27 cellular contexts compared by ENCODE assay signal in the genomic region with DNA sequence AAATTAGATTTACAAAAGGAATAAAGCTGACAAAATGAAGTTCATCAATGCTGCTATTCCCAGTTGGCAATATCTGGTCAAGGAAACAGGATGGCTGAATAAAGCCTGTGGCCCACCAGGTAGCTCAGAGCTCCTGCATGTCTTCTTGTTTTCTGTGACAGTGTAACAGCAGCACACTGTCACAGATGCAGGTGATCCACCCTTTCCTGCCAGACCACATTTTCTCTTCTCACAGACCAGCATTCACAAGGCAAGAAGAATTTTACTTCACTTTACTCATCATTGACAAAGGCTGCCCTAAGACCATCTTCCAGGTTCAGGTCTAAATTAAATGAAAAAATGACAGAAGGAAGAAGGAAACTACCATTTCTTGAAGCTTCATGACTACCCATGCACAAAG.
"Had no signal": no experiment of that assay in that cellular context is flagged by ENCODE, and none has a peak within 500 bp of the region (broad histone marks: within the 10 kb centered on the region; RNA-seq: fewer than 3 reads in every experiment).

No MANE protein-coding gene starts in this region.

- H3K4me3 ChIP-seq: ascending aorta, breast epithelium, cardiac muscle cell, colonic mucosa, esophagus muscularis mucosa, gastrocnemius medialis had no signal

- H3K9me3 ChIP-seq: ascending aorta, breast epithelium, colonic mucosa, esophagus muscularis mucosa, gastrocnemius medialis had no signal

- H3K27me3 Mint-ChIP-seq: activated CD4-positive, alpha-beta memory T cell treated with anti-CD3 and anti-CD28 coated beads, Interleukin-2, amount 10 ng/mL, durations not matched to agents 7 days and 5 days; activated CD4-positive, alpha-beta T cell treated with anti-CD3 and anti-CD28 coated beads, Interleukin-2, amount 10 ng/mL, durations not matched to agents 7 days and 5 days; activated naive CD4-positive, alpha-beta T cell treated with anti-CD3 and anti-CD28 coated beads, Interleukin-2, amount 10 ng/mL, durations not matched to agents 7 days and 5 days; activated naive CD8-positive, alpha-beta T cell treated with anti-CD3 and anti-CD28 coated beads, Interleukin-2, amount 10 ng/mL, durations not matched to agents 7 days and 5 days; activated T-cell treated with anti-CD3 and anti-CD28 coated beads, Interleukin-2, amount 50 U/mL, for 24 hours; brain had no signal

- H3K27ac Mint-ChIP-seq: activated CD4-positive, alpha-beta memory T cell treated with anti-CD3 and anti-CD28 coated beads, Interleukin-2, amount 10 ng/mL, durations not matched to agents 7 days and 5 days; activated CD4-positive, alpha-beta T cell treated with anti-CD3 and anti-CD28 coated beads, Interleukin-2, amount 10 ng/mL, durations not matched to agents 7 days and 5 days; activated naive CD4-positive, alpha-beta T cell treated with anti-CD3 and anti-CD28 coated beads, Interleukin-2, amount 10 ng/mL, durations not matched to agents 7 days and 5 days; activated naive CD4-positive, alpha-beta T cell treated with anti-CD3 and anti-CD28 coated beads, Interleukin-2, amount 50 U/mL, for 72 hours; activated naive CD8-positive, alpha-beta T cell treated with anti-CD3 and anti-CD28 coated beads, Interleukin-2, amount 10 ng/mL, durations not matched to agents 7 days and 5 days; activated T-cell treated with anti-CD3 and anti-CD28 coated beads, Interleukin-2, amount 50 U/mL, for 24 hours; activated T-cell treated with anti-CD3 and anti-CD28 coated beads, Interleukin-2, amount 50 U/mL, for 72 hours; brain; endodermal cell had no signal

- DNase-seq: activated CD4-positive, alpha-beta memory T cell treated with anti-CD3 and anti-CD28 coated beads, Interleukin-2, amount 10 ng/mL, durations not matched to agents 7 days and 5 days; activated CD4-positive, alpha-beta T cell treated with anti-CD3 and anti-CD28 coated beads for 1 hour; activated CD4-positive, alpha-beta T cell treated with anti-CD3 and anti-CD28 coated beads for 4 hours; activated CD4-positive, alpha-beta T cell treated with anti-CD3 and anti-CD28 coated beads, Interleukin-2, amount 10 ng/mL, durations not matched to agents 7 days and 5 days; activated CD4-positive, alpha-beta T cell treated with anti-CD3 and anti-CD28 coated beads, Interleukin-2, amount 50 U/mL, for 4 hours; activated CD8-positive, alpha-beta memory T cell treated with anti-CD3 and anti-CD28 coated beads, Interleukin-2, amount 50 U/mL, for 48 hours; activated gamma-delta T cell; activated naive CD4-positive, alpha-beta T cell; activated naive CD4-positive, alpha-beta T cell treated with anti-CD3 and anti-CD28 coated beads, Interleukin-2, amount 10 ng/mL, durations not matched to agents 7 days and 5 days; activated naive CD8-positive, alpha-beta T cell treated with anti-CD3 and anti-CD28 coated beads, Interleukin-2, amount 10 ng/mL, durations not matched to agents 7 days and 5 days; activated T-cell treated with anti-CD3 and anti-CD28 coated beads for 4 hours; activated T-cell treated with anti-CD3 and anti-CD28 coated beads, Interleukin-2, amount 50 U/mL, for 24 hours; activated T-cell treated with anti-CD3 and anti-CD28 coated beads, Interleukin-2, amount 50 U/mL, for 72 hours; central memory CD4-positive, alpha-beta T cell; cerebellar nuclear complex; colonic mucosa; effector CD8-positive, alpha-beta T cell; endodermal cell; foreskin keratinocyte; gastrocnemius medialis; T-helper 2 cell had no signal

- H3K4me3 Mint-ChIP-seq: activated CD4-positive, alpha-beta memory T cell treated with anti-CD3 and anti-CD28 coated beads, Interleukin-2, amount 10 ng/mL, durations not matched to agents 7 days and 5 days; activated CD4-positive, alpha-beta T cell treated with anti-CD3 and anti-CD28 coated beads, Interleukin-2, amount 10 ng/mL, durations not matched to agents 7 days and 5 days; activated naive CD4-positive, alpha-beta T cell treated with anti-CD3 and anti-CD28 coated beads, Interleukin-2, amount 10 ng/mL, durations not matched to agents 7 days and 5 days; activated naive CD8-positive, alpha-beta T cell treated with anti-CD3 and anti-CD28 coated beads, Interleukin-2, amount 10 ng/mL, durations not matched to agents 7 days and 5 days; activated T-cell treated with anti-CD3 and anti-CD28 coated beads, Interleukin-2, amount 50 U/mL, for 24 hours; activated T-cell treated with anti-CD3 and anti-CD28 coated beads, Interleukin-2, amount 50 U/mL, for 72 hours; brain; endodermal cell had no signal

- H3K27me3 ChIP-seq: ascending aorta, breast epithelium, cardiac muscle cell, colonic mucosa, esophagus muscularis mucosa, foreskin keratinocyte, gastrocnemius medialis had no signal

- H3K4me1 ChIP-seq: ascending aorta, breast epithelium, colonic mucosa, esophagus muscularis mucosa, gastrocnemius medialis had no signal

- ATAC-seq: activated naive CD4-positive, alpha-beta T cell treated with anti-CD3 and anti-CD28 coated beads, Interleukin-2, amount 50 U/mL, for 72 hours; activated T-cell treated with anti-CD3 and anti-CD28 coated beads, Interleukin-2, amount 50 U/mL, for 72 hours; foreskin keratinocyte; gastrocnemius medialis had no signal

- H3K36me3 ChIP-seq: ascending aorta, breast epithelium, cardiac muscle cell, colonic mucosa, esophagus muscularis mucosa, gastrocnemius medialis had no signal

- H3K9me3 Mint-ChIP-seq: activated CD4-positive, alpha-beta memory T cell treated with anti-CD3 and anti-CD28 coated beads, Interleukin-2, amount 10 ng/mL, durations not matched to agents 7 days and 5 days; activated CD4-positive, alpha-beta T cell treated with anti-CD3 and anti-CD28 coated beads, Interleukin-2, amount 10 ng/mL, durations not matched to agents 7 days and 5 days; activated naive CD4-positive, alpha-beta T cell treated with anti-CD3 and anti-CD28 coated beads, Interleukin-2, amount 10 ng/mL, durations not matched to agents 7 days and 5 days; activated naive CD4-positive, alpha-beta T cell treated with anti-CD3 and anti-CD28 coated beads, Interleukin-2, amount 50 U/mL, for 72 hours; activated naive CD8-positive, alpha-beta T cell treated with anti-CD3 and anti-CD28 coated beads, Interleukin-2, amount 10 ng/mL, durations not matched to agents 7 days and 5 days; activated T-cell treated with anti-CD3 and anti-CD28 coated beads, Interleukin-2, amount 50 U/mL, for 24 hours; activated T-cell treated with anti-CD3 and anti-CD28 coated beads, Interleukin-2, amount 50 U/mL, for 72 hours; brain; endodermal cell had no signal

- H3K36me3 Mint-ChIP-seq: activated naive CD4-positive, alpha-beta T cell treated with anti-CD3 and anti-CD28 coated beads, Interleukin-2, amount 10 ng/mL, durations not matched to agents 7 days and 5 days; activated naive CD4-positive, alpha-beta T cell treated with anti-CD3 and anti-CD28 coated beads, Interleukin-2, amount 50 U/mL, for 72 hours; activated naive CD8-positive, alpha-beta T cell treated with anti-CD3 and anti-CD28 coated beads, Interleukin-2, amount 10 ng/mL, durations not matched to agents 7 days and 5 days; brain had no signal

- H3K27ac ChIP-seq: ascending aorta, breast epithelium, cardiac muscle cell, colonic mucosa, esophagus muscularis mucosa, foreskin keratinocyte, gastrocnemius medialis had no signal

- H3K4me1 Mint-ChIP-seq: activated CD4-positive, alpha-beta memory T cell treated with anti-CD3 and anti-CD28 coated beads, Interleukin-2, amount 10 ng/mL, durations not matched to agents 7 days and 5 days; activated CD4-positive, alpha-beta T cell treated with anti-CD3 and anti-CD28 coated beads, Interleukin-2, amount 10 ng/mL, durations not matched to agents 7 days and 5 days; activated naive CD4-positive, alpha-beta T cell treated with anti-CD3 and anti-CD28 coated beads, Interleukin-2, amount 10 ng/mL, durations not matched to agents 7 days and 5 days; activated naive CD8-positive, alpha-beta T cell treated with anti-CD3 and anti-CD28 coated beads, Interleukin-2, amount 10 ng/mL, durations not matched to agents 7 days and 5 days; endodermal cell had no signal
